28 cellular contexts compared by ENCODE assay signal in genomic region chr10:31958849-31959248, GRCh38.
"Had no signal": no experiment of that assay in that cellular context is flagged by ENCODE, and none has a peak within 500 bp of the region (broad histone marks: within the 10 kb centered on the region; RNA-seq: fewer than 3 reads in every experiment).

No MANE protein-coding gene starts in this region.

- H3K36me3 ChIP-seq: gastroesophageal sphincter, right lobe of liver, upper lobe of left lung had no signal

- ATAC-seq: activated CD4-positive, alpha-beta T cell treated with anti-CD3 and anti-CD28 coated beads for 36 hours; gastroesophageal sphincter; WTC11 had no signal

- H3K27me3 ChIP-seq: gastroesophageal sphincter, right lobe of liver, testis, upper lobe of left lung had no signal

- H3K27ac ChIP-seq: coronary artery, epithelial cell of prostate, gastroesophageal sphincter, right lobe of liver, testis had no signal

- DNase-seq: activated CD4-positive, alpha-beta T cell treated with anti-CD3 and anti-CD28 coated beads for 36 hours; activated CD4-positive, alpha-beta T cell treated with anti-CD3 and anti-CD28 coated beads, Interleukin-2, amount 50 U/mL, for 4 hours; activated CD8-positive, alpha-beta memory T cell treated with anti-CD3 and anti-CD28 coated beads for 24 hours; activated CD8-positive, alpha-beta memory T cell treated with anti-CD3 and anti-CD28 coated beads, Interleukin-2, amount 50 U/mL, for 4 hours; activated naive CD4-positive, alpha-beta T cell treated with Interleukin-2 at 50 U/mL for 16 hours; activated naive CD8-positive, alpha-beta T cell treated with anti-CD3 and anti-CD28 coated beads for 36 hours; activated T-cell treated with anti-CD3 and anti-CD28 coated beads, Interleukin-2, amount 50 U/mL, for 48 hours; cerebellar nuclear complex; endodermal cell; head of caudate nucleus; left cardiac atrium; mesendoderm; naive B cell; occipital lobe; posterior cingulate gyrus; right lobe of liver; small intestine; stimulated activated CD4-positive, alpha-beta T cell treated with anti-CD3 and anti-CD28 coated beads, Interleukin-2, amount 100 ng/mL, for 48 hours; stimulated activated naive CD4-positive, alpha-beta T cell; T-helper 1 cell; testis had no signal

- FAIRE-seq: astrocyte, islet of Langerhans, small intestine had no signal

- H3K4me3 ChIP-seq: coronary artery, gastroesophageal sphincter, right lobe of liver, testis, upper lobe of left lung had no signal

- H3K9me3 ChIP-seq: right lobe of liver, testis had no signal

- H3K4me1 ChIP-seq: gastroesophageal sphincter, right lobe of liver, testis had no signal
